In the genomic region with DNA sequence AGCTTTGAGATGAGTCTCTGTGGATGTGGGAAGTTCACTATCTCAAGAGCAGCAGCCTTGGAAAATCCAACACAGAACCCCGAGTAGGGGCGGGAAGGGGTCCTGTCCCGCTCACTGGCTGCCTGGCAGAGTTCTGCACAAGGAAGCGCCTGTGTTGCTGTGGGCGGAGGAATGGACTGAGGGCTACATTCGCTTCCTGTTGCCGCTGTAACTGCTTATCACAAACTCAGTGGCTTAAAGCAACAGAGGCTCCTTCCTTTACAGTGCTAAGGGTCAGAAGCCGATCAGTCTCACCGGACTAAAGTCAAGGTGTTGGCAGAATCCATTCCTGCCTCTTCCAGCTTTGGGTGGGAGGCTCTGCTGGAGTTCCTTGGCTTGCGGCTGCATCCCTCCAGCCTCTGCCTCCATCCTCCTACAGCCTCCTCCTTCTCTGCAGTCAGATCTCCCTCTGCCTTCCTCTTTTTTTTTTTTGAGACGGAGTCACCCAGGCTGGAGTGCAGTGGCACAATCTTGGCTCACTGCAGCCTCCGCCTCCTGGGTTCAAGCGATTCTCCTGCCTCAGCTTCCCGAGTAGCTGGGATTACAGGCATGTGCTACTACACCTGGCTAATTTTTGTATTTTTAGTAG, we compare ENCODE assay signal across 8 cellular contexts.
A peak's percentile ranks its signal among the peaks of the same experiment; 100 is the strongest.
DNase-seq lines count a peak whose midpoint lies in the region; ATAC-seq and TF ChIP-seq lines count a peak whose summit lies in the region.

No MANE protein-coding gene starts in this region.

- peak; percentile 36 for ATAC-seq in HG03175 (IDR thresholded peaks at IDR 0.05; ENCODE audit: unreplicated experiment)
- ATAC-seq in omental fat pad (ENCODE audit: low FRiP score): no peak

- H3K4me2 ChIP-seq in hepatocyte: peak overlapping the region; percentile 65

- H3K9me3 ChIP-seq in hepatocyte (ENCODE audit: low read depth): no peaks in the 10 kb centered on the region
- H3K9me3 ChIP-seq in testis: no peaks in the 10 kb centered on the region

- H3K27ac ChIP-seq in hepatocyte: peak overlapping the region; percentile 86
- peak overlapping the region in 1 of 2 donors; percentile 4 for H3K27ac ChIP-seq in testis

- intact Hi-C loops in testis (cut with DNase I; ENCODE audit: low total_unique reads): no loop called here

- 59% methylated on average over 14 of the region's 14 CpGs for WGBS in hepatocyte (ENCODE audit: low lambda C conversion rate, missing lambda C conversion rate)
- 44 to 57% methylated on average over 14 of the region's 14 CpGs for WGBS in testis, 2 donors

- no peak for TF ChIP-seq CTCF in hepatocyte (IDR thresholded peaks at IDR 0.05; ENCODE audit: poor library complexity)
- TF ChIP-seq CTCF in testis (IDR thresholded peaks at IDR 0.05): no peak
- no peak for TF ChIP-seq CTCF in omental fat pad (IDR thresholded peaks at IDR 0.05)

- H3K9me2 ChIP-seq in hepatocyte (replicated peaks; ENCODE audit: insufficient read depth): no peaks in the 10 kb centered on the region

- TF ChIP-seq POLR2A in testis (IDR thresholded peaks at IDR 0.05): no peak

- H4K20me1 ChIP-seq in hepatocyte (ENCODE audit: insufficient read depth, poor library complexity, severe bottlenecking): peaks cover 40% of the 10 kb centered on the region

- H3K4me1 ChIP-seq in hepatocyte (ENCODE audit: insufficient read depth): peaks cover 67% of the 10 kb centered on the region
- peaks cover 51% of the 10 kb centered on the region for H3K4me1 ChIP-seq in testis

- H2AFZ ChIP-seq in hepatocyte: no peak overlapping the region

- no peak overlapping the region for H3K4me3 ChIP-seq in hepatocyte
- no peak overlapping the region for H3K4me3 ChIP-seq in testis

- H3K36me3 ChIP-seq in hepatocyte (replicated peaks; ENCODE audit: insufficient read depth, low read depth) (no peaks in the 10 kb centered on the region), testis (ENCODE audit: low read depth, missing control alignments) (no peaks in the 10 kb centered on the region)

- H3K27me3 ChIP-seq in hepatocyte (no peaks in the 10 kb centered on the region), testis (no peaks in the 10 kb centered on the region)

- DNase-seq in CMK (ENCODE audit: low read depth) (peak; percentile 77), activated T-helper 1 cell treated with Interleukin-2 at 50 U/mL for 16 hours (ENCODE audit: low read depth) (peak; percentile 52), hepatocyte (ENCODE audit: low spot score) (peak; percentile 78), testis (peak; percentile 70), amygdala (lab: John Stamatoyannopoulos, UW) (no peak), omental fat pad (ENCODE audit: low spot score) (no peak), DMS153 (lab: John Stamatoyannopoulos, UW) (no peak)

- H3K79me2 ChIP-seq in hepatocyte: peaks cover 97% of the 10 kb centered on the region

Comparison
In these comparisons a context has a peak if more than half of its experiments do, and no peak if none do; other contexts are left out.
1. DNase-seq: peak in CMK (single experiment), activated T-helper 1 cell treated with Interleukin-2 at 50 U/mL for 16 hours (single experiment), hepatocyte (single experiment) and testis (single experiment); none in amygdala (0 of 56), omental fat pad (single experiment) and DMS153 (single experiment).